ENCODE assay signal across 8 cellular contexts in genomic region chr7:21767300-21767900, GRCh38.
DNase-seq lines count a peak whose midpoint lies in the region; ATAC-seq, FAIRE-seq and TF ChIP-seq lines count a peak whose summit lies in the region.

No MANE protein-coding gene starts in this region.

- DNase-seq in A549 (ENCODE audit: low read depth in 1 of 2, low spot score in 1 of 2) (peak; percentile 72 to 90), NCI-H1417 treated with DMSO at 0.1 percent for 48 hours (lab: John Stamatoyannopoulos, UW) (peak; percentile 55), endothelial cell (ENCODE audit: low spot score) (peak; percentile 49), middle frontal gyrus (ENCODE audit: extremely low spot score, low spot score) (peak; percentile 17), immature natural killer cell (no peak)

- no peak overlapping the region for H3K27ac Mint-ChIP-seq in endothelial cell (ENCODE audit: unreplicated experiment)
- H3K27ac Mint-ChIP-seq in immature natural killer cell: no peak overlapping the region

- H3K9me3 Mint-ChIP-seq in endothelial cell (ENCODE audit: unreplicated experiment) (no peaks in the 10 kb centered on the region), immature natural killer cell (no peaks in the 10 kb centered on the region)

- TF ChIP-seq CTCF in A549 (IDR thresholded peaks at IDR 0.05) (peak; percentile 95), GM12872 (IDR thresholded peaks at IDR 0.05; ENCODE audit: insufficient read depth, low read depth, low read length) (peak; percentile 57), endothelial cell (IDR thresholded peaks at IDR 0.05; ENCODE audit: unreplicated experiment) (peak; percentile 63)

- no peak overlapping the region for H3K27ac ChIP-seq in A549

- H3K9me3 ChIP-seq in A549: no peaks in the 10 kb centered on the region

- H3K4me1 Mint-ChIP-seq in endothelial cell (ENCODE audit: unreplicated experiment) (peaks cover 5% of the 10 kb centered on the region), immature natural killer cell (peaks cover 3 to 6% of the 10 kb centered on the region in 2 donors)

- H3K4me3 ChIP-seq in A549: no peak overlapping the region

- no peaks in the 10 kb centered on the region for H3K27me3 Mint-ChIP-seq in endothelial cell (ENCODE audit: unreplicated experiment)
- peaks cover 2 to 3% (median 2%) of the 10 kb centered on the region in 3 donors for H3K27me3 Mint-ChIP-seq in immature natural killer cell (ENCODE audit: low read depth in 3 of 3)

- H3K36me3 Mint-ChIP-seq in endothelial cell (ENCODE audit: low read depth, unreplicated experiment): no peaks in the 10 kb centered on the region
- no peaks in the 10 kb centered on the region for H3K36me3 Mint-ChIP-seq in immature natural killer cell

- TF ChIP-seq EP300 in A549 (IDR thresholded peaks at IDR 0.05): no peak

- CTCF ChIA-PET in A549 (lab: Yijun Ruan, JAX): interaction anchor here (0.5 to 6.7 kb wide), 74 partner anchors 9 to 1121 kb away, joined by 3 to 227 read pairs (median 4); partner anchors contain the start of genes DNAH11 and SP4

- H3K4me3 Mint-ChIP-seq in endothelial cell (ENCODE audit: unreplicated experiment): no peak overlapping the region
- H3K4me3 Mint-ChIP-seq in immature natural killer cell: no peak overlapping the region

- no peaks in the 10 kb centered on the region for H3K4me1 ChIP-seq in A549

- peak; percentile 94 for FAIRE-seq in A549 (lab: Jason Lieb, UNC)

- POLR2A ChIA-PET in A549 (lab: Yijun Ruan, JAX): interaction anchor here (0.5 to 1.3 kb wide), 2 partner anchors 514 to 999 kb away, joined by 3 to 5 read pairs; no protein-coding TSS in a partner anchor

- no peak overlapping the region for H3K4me2 ChIP-seq in A549

- no peak for TF ChIP-seq POLR2A in A549 (IDR thresholded peaks at IDR 0.05; ENCODE audit: low read length)

- ATAC-seq in A549 (peak; percentile 99), HG02852 (IDR thresholded peaks at IDR 0.05; ENCODE audit: unreplicated experiment) (peak; percentile 84), SK-N-SH treated with all-trans-retinoic acid at 6 μM for 48 hours (peak; percentile 92)

- WGBS in A549 (ENCODE audit: missing lambda C conversion rate): 2% methylated on average over 6 of the region's 6 CpGs

- TF ChIP-seq RAD21 in A549 (conservative IDR thresholded peaks at IDR 0.05 in 1 of 2, IDR thresholded peaks at IDR 0.05 in 1 of 2): peak; percentile 95 to 96

TF ChIP-seq in A549, 52 proteins besides CTCF, POLR2A, EP300 and RAD21:
- TF ChIP-seq HOXA7 (CRISPR knock-in tag; IDR thresholded peaks at IDR 0.05) (no peak), CEBPB (IDR thresholded peaks at IDR 0.05) (no peak), SMC3 (IDR thresholded peaks at IDR 0.05) (peak; percentile 97), POLR2AphosphoS2 (conservative IDR thresholded peaks at IDR 0.05; ENCODE audit: low read length) (no peak), ZFP36 (IDR thresholded peaks at IDR 0.05; ENCODE audit: borderline replicate concordance, partially characterized antibody) (no peak), FOSB (CRISPR knock-in tag; IDR thresholded peaks at IDR 0.05) (no peak)

TF ChIP-seq in SK-N-SH treated with all-trans-retinoic acid at 6 μM for 48 hours, 23 proteins besides CTCF, POLR2A, EP300 and RAD21 (continues in another document):
- no peak for TF ChIP-seq OSR1 (CRISPR knock-in tag; IDR thresholded peaks at IDR 0.05)
- no peak for TF ChIP-seq ZFP3 (CRISPR knock-in tag; IDR thresholded peaks at IDR 0.05)
- no peak for TF ChIP-seq GLIS3 (CRISPR knock-in tag; IDR thresholded peaks at IDR 0.05)
- TF ChIP-seq CSRNP3 (CRISPR knock-in tag; IDR thresholded peaks at IDR 0.05): no peak
- TF ChIP-seq ZNF8 (CRISPR knock-in tag; IDR thresholded peaks at IDR 0.05): no peak
- TF ChIP-seq, protein P1, sequence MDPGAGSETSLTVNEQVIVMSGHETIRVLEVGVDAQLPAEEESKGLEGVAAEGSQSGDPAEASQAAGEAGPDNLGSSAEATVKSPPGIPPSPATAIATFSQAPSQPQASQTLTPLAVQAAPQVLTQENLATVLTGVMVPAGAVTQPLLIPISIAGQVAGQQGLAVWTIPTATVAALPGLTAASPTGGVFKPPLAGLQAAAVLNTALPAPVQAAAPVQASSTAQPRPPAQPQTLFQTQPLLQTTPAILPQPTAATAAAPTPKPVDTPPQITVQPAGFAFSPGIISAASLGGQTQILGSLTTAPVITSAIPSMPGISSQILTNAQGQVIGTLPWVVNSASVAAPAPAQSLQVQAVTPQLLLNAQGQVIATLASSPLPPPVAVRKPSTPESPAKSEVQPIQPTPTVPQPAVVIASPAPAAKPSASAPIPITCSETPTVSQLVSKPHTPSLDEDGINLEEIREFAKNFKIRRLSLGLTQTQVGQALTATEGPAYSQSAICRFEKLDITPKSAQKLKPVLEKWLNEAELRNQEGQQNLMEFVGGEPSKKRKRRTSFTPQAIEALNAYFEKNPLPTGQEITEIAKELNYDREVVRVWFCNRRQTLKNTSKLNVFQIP (CRISPR knock-in tag; IDR thresholded peaks at IDR 0.05; ENCODE audit: borderline replicate concordance, low read depth): no peak
- no peak for TF ChIP-seq ZFP30 (CRISPR knock-in tag; IDR thresholded peaks at IDR 0.05)
- TF ChIP-seq, protein P2, sequence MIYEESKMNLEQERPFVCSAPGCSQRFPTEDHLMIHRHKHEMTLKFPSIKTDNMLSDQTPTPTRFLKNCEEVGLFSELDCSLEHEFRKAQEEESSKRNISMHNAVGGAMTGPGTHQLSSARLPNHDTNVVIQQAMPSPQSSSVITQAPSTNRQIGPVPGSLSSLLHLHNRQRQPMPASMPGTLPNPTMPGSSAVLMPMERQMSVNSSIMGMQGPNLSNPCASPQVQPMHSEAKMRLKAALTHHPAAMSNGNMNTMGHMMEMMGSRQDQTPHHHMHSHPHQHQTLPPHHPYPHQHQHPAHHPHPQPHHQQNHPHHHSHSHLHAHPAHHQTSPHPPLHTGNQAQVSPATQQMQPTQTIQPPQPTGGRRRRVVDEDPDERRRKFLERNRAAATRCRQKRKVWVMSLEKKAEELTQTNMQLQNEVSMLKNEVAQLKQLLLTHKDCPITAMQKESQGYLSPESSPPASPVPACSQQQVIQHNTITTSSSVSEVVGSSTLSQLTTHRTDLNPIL (CRISPR knock-in tag; IDR thresholded peaks at IDR 0.05; ENCODE audit: low read depth): no peak
- no peak for TF ChIP-seq ZNF565 (CRISPR knock-in tag; conservative IDR thresholded peaks at IDR 0.05; ENCODE audit: low read depth)
- TF ChIP-seq TSHZ2 (CRISPR knock-in tag; IDR thresholded peaks at IDR 0.05): no peak
- no peak for TF ChIP-seq CSDC2 (CRISPR knock-in tag; IDR thresholded peaks at IDR 0.05)
- no peak for TF ChIP-seq ZNF70 (CRISPR knock-in tag; IDR thresholded peaks at IDR 0.05)
- TF ChIP-seq, protein P3, sequence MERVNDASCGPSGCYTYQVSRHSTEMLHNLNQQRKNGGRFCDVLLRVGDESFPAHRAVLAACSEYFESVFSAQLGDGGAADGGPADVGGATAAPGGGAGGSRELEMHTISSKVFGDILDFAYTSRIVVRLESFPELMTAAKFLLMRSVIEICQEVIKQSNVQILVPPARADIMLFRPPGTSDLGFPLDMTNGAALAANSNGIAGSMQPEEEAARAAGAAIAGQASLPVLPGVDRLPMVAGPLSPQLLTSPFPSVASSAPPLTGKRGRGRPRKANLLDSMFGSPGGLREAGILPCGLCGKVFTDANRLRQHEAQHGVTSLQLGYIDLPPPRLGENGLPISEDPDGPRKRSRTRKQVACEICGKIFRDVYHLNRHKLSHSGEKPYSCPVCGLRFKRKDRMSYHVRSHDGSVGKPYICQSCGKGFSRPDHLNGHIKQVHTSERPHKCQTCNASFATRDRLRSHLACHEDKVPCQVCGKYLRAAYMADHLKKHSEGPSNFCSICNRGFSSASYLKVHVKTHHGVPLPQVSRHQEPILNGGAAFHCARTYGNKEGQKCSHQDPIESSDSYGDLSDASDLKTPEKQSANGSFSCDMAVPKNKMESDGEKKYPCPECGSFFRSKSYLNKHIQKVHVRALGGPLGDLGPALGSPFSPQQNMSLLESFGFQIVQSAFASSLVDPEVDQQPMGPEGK (CRISPR knock-in tag; IDR thresholded peaks at IDR 0.05; ENCODE audit: borderline replicate concordance): no peak
- no peak for TF ChIP-seq ZC3H10 (CRISPR knock-in tag; IDR thresholded peaks at IDR 0.05)
- TF ChIP-seq ARNTL (CRISPR knock-in tag; IDR thresholded peaks at IDR 0.05; ENCODE audit: borderline replicate concordance, low read depth): no peak
- no peak for TF ChIP-seq TCF4 (CRISPR knock-in tag; IDR thresholded peaks at IDR 0.05; ENCODE audit: borderline replicate concordance)

Comparison
In these comparisons a context has a peak if more than half of its experiments do, and no peak if none do; other contexts are left out.
1. DNase-seq: peak in A549 (2 of 2), NCI-H1417 treated with DMSO at 0.1 percent for 48 hours (single experiment), endothelial cell (single experiment) and middle frontal gyrus (single experiment); none in immature natural killer cell (0 of 3).
2. Peak in every context shown above with its lines, with median percentiles within 50 percentile points of each other: ATAC-seq and CTCF ChIP-seq.